Comparison of ENCODE assay signal across 1 cellular context in genomic region chr1:27109103-27109822, GRCh38.
TF ChIP-seq lines count a peak whose summit lies in the region.

No MANE protein-coding gene starts in this region.

TF ChIP-seq in K562, 482 proteins besides CTCF, POLR2A, EP300 and RAD21 (continued from another document and continues in another):
- no peak for TF ChIP-seq MGA (IDR thresholded peaks at IDR 0.05)
- no peak for TF ChIP-seq SNAPC5 (CRISPR knock-in tag; IDR thresholded peaks at IDR 0.05)
- TF ChIP-seq ELF4 (CRISPR knock-in tag; IDR thresholded peaks at IDR 0.05): no peak
- TF ChIP-seq STAT6 (CRISPR knock-in tag; IDR thresholded peaks at IDR 0.05): no peak
- no peak for TF ChIP-seq RREB1 (CRISPR knock-in tag; IDR thresholded peaks at IDR 0.05)
- no peak for TF ChIP-seq BRCA1 (IDR thresholded peaks at IDR 0.05)
- no peak for TF ChIP-seq BRCA1 (CRISPR knock-in tag; IDR thresholded peaks at IDR 0.05)
- no peak for TF ChIP-seq CREB3L1 (IDR thresholded peaks at IDR 0.05; ENCODE audit: borderline replicate concordance, low read depth)
- TF ChIP-seq DNMT1 (IDR thresholded peaks at IDR 0.05): no peak
- TF ChIP-seq NRF1 (conservative IDR thresholded peaks at IDR 0.05 in 1 of 2, IDR thresholded peaks at IDR 0.05 in 1 of 2): no peak
- TF ChIP-seq ID3 (CRISPR knock-in tag; IDR thresholded peaks at IDR 0.05): no peak
- TF ChIP-seq ID3 (tag; IDR thresholded peaks at IDR 0.05): no peak
- TF ChIP-seq SMARCA4 (IDR thresholded peaks at IDR 0.05): no peak
- TF ChIP-seq CBX3 (IDR thresholded peaks at IDR 0.05; ENCODE audit: borderline replicate concordance in 1 of 2, low read length in 2 of 2): no peak
- no peak for TF ChIP-seq FOS (IDR thresholded peaks at IDR 0.05; ENCODE audit: extremely low read depth, insufficient read length)
- TF ChIP-seq HDAC2 (IDR thresholded peaks at IDR 0.05): no peak
- no peak for TF ChIP-seq KDM5B (IDR thresholded peaks at IDR 0.05; ENCODE audit: insufficient replicate concordance, low read depth, low read length)
- TF ChIP-seq E2F5 (CRISPR knock-in tag; IDR thresholded peaks at IDR 0.05): 0 out of 2 replicates have a peak, but pooled peaks have one; percentile 46
- 0 out of 2 replicates have a peak, but pooled peaks have one; percentile 20 for TF ChIP-seq CTBP1 (IDR thresholded peaks at IDR 0.05; ENCODE audit: borderline replicate concordance)
- TF ChIP-seq SRSF9 (IDR thresholded peaks at IDR 0.05; ENCODE audit: borderline replicate concordance, low read depth, low read length): no peak
- no peak for TF ChIP-seq ZNF75A (CRISPR knock-in tag; IDR thresholded peaks at IDR 0.05)
- peak; percentile 94 for TF ChIP-seq CEBPG (CRISPR knock-in tag; IDR thresholded peaks at IDR 0.05)
- peak; percentile 46 to 70 for TF ChIP-seq CEBPG (tag; conservative IDR thresholded peaks at IDR 0.05 in 1 of 2, IDR thresholded peaks at IDR 0.05 in 1 of 2)
- TF ChIP-seq SMAD3 (CRISPR knock-in tag; conservative IDR thresholded peaks at IDR 0.05): no peak
- no peak for TF ChIP-seq ZNF77 (CRISPR knock-in tag; IDR thresholded peaks at IDR 0.05)
- TF ChIP-seq BRF2 (IDR thresholded peaks at IDR 0.05; ENCODE audit: borderline replicate concordance, insufficient read depth, insufficient read length): no peak
- TF ChIP-seq NR4A1 (CRISPR knock-in tag; IDR thresholded peaks at IDR 0.05): no peak
- TF ChIP-seq NR4A1 (tag; IDR thresholded peaks at IDR 0.05): 0 out of 2 replicates have a peak, but pooled peaks have one; percentile 31
- TF ChIP-seq RBM14 (IDR thresholded peaks at IDR 0.05; ENCODE audit: borderline replicate concordance, insufficient read depth, low read depth, low read length): no peak
- no peak for TF ChIP-seq HOMEZ (CRISPR knock-in tag; IDR thresholded peaks at IDR 0.05)
